1 cellular context compared by ENCODE assay signal in genomic region chr12:50112456-50113218, GRCh38.
TF ChIP-seq lines count a peak whose summit lies in the region.

No MANE protein-coding gene starts in this region.

TF ChIP-seq in HEK293, 187 proteins besides CTCF, POLR2A, EP300 and RAD21 (continued from another document):
- TF ChIP-seq ZNF639 (tag by site-specific recombination; IDR thresholded peaks at IDR 0.05) (0 out of 2 replicates have a peak, but pooled peaks have one; percentile 3), ZNF26 (tag by site-specific recombination; IDR thresholded peaks at IDR 0.05) (no peak), ZIC2 (tag by site-specific recombination; IDR thresholded peaks at IDR 0.05) (no peak), HOXC10 (CRISPR knock-in tag; IDR thresholded peaks at IDR 0.05) (no peak), ZNF692 (tag by site-specific recombination; IDR thresholded peaks at IDR 0.05) (no peak), ZNF791 (tag by site-specific recombination; IDR thresholded peaks at IDR 0.05) (no peak), ZBTB11 (tag by site-specific recombination; conservative IDR thresholded peaks at IDR 0.05; ENCODE audit: low read depth) (no peak), ZFP3 (tag by site-specific recombination; IDR thresholded peaks at IDR 0.05; ENCODE audit: low read depth) (no peak), ZNF596 (tag by site-specific recombination; IDR thresholded peaks at IDR 0.05) (no peak), ZNF24 (tag by site-specific recombination; IDR thresholded peaks at IDR 0.05) (0 out of 2 replicates have a peak, but pooled peaks have one; percentile 5)
